ENCODE assay signal across 7 cellular contexts in genomic region chr11:65180877-65181568, GRCh38. TPM values are rescaled to one million over a fixed set of nuclear protein-coding genes. Genes with fewer than 3 reads are reported as not detected.
DNase-seq lines count a peak whose midpoint lies in the region; ATAC-seq and TF ChIP-seq lines count a peak whose summit lies in the region.

No MANE protein-coding gene starts in this region.

- H3K4me1 ChIP-seq in right lobe of liver: peaks cover 0 to 4% (median 0%) of the 10 kb centered on the region in 4 donors

- H3K27ac ChIP-seq in right lobe of liver: peak overlapping the region; percentile 63 to 87 (median 81)

- peak; percentile 82 for ATAC-seq in GM18498 (IDR thresholded peaks at IDR 0.05; ENCODE audit: unreplicated experiment)
- peak; percentile 52 for ATAC-seq in HG02973 (IDR thresholded peaks at IDR 0.05; ENCODE audit: unreplicated experiment)
- ATAC-seq in activated CD4-positive, alpha-beta T cell treated with anti-CD3 and anti-CD28 coated beads for 36 hours: peak; percentile 74
- peak; percentile 66 to 73 (median 71) for ATAC-seq in right lobe of liver

- H3K36me3 Mint-ChIP-seq in activated CD4-positive, alpha-beta T cell treated with anti-CD3 and anti-CD28 coated beads for 36 hours (ENCODE audit: low read depth): peaks cover 3% of the 10 kb centered on the region

- intact Hi-C loops in activated CD4-positive, alpha-beta T cell treated with anti-CD3 and anti-CD28 coated beads for 36 hours (cut with DNase I, micrococcal nuclease): loop anchor here (1.0 to 2.0 kb wide), 7 partner anchors 46 to 257 kb away; partner anchors contain the start of genes ARL2 (in 1 of the 2), CDCA5 (in 1 of the 2), FAU (in 1 of the 2) and MRPL49 (in 1 of the 2)
- intact Hi-C loops in right lobe of liver (cut with DNase I): loop anchor here (5.0 to 10.0 kb wide), 2 partner anchors 56 to 59 kb away; partner anchors contain the start of genes FAU (in 2 of the 2) and MRPL49 (in 2 of the 2)

- TF ChIP-seq CTCF in right lobe of liver (IDR thresholded peaks at IDR 0.05): peak; percentile 37 to 65 (median 59)

- peak; percentile 56 for TF ChIP-seq POLR2A in right lobe of liver (IDR thresholded peaks at IDR 0.05)

- peak; percentile 60 for DNase-seq in NCI-H226
- DNase-seq in activated CD4-positive, alpha-beta T cell treated with anti-CD3 and anti-CD28 coated beads for 36 hours: peak; percentile 79
- peak; percentile 45 for DNase-seq in dedifferentiated amniotic fluid mesenchymal stem cell (ENCODE audit: extremely low spot score)
- peak in 2 of 3 donors; percentile 67 for DNase-seq in right lobe of liver
- DNase-seq in stimulated activated CD8-positive, alpha-beta memory T cell treated with anti-CD3 and anti-CD28 coated beads, Interleukin-12 subunit alpha, Interleukin-12 subunit beta, amount 100 ng/mL, for 1 hour (ENCODE audit: low read depth): peak; percentile 23

- H3K27me3 ChIP-seq in right lobe of liver: no peaks in the 10 kb centered on the region

- H3K9me3 ChIP-seq in right lobe of liver: no peaks in the 10 kb centered on the region

- peak overlapping the region; percentile 80 for H3K27ac Mint-ChIP-seq in activated CD4-positive, alpha-beta T cell treated with anti-CD3 and anti-CD28 coated beads for 36 hours

- whole genome bisulfite sequencing in right lobe of liver (ENCODE audit: insufficient coverage, low coverage, low lambda C conversion rate, missing lambda C conversion rate): 0% methylated on average over 5 of the region's 60 CpGs

- H3K4me3 ChIP-seq in right lobe of liver: peak overlapping the region; percentile 60 to 94 (median 88)

- CTCF ChIA-PET in activated CD4-positive, alpha-beta T cell treated with anti-CD3 and anti-CD28 coated beads for 36 hours (lab: Charles Lee): interaction anchor here (0.7 to 2.0 kb wide), 7 partner anchors 10 to 70 kb away, joined by 3 to 8 read pairs (median 4); no protein-coding TSS in a partner anchor

- H3K36me3 ChIP-seq in right lobe of liver: peaks cover 0 to 5% (median 0%) of the 10 kb centered on the region in 4 donors

- peaks cover 14% of the 10 kb centered on the region for H3K4me1 Mint-ChIP-seq in activated CD4-positive, alpha-beta T cell treated with anti-CD3 and anti-CD28 coated beads for 36 hours

- peak overlapping the region; percentile 79 for H3K4me3 Mint-ChIP-seq in activated CD4-positive, alpha-beta T cell treated with anti-CD3 and anti-CD28 coated beads for 36 hours

- H3K27me3 Mint-ChIP-seq in activated CD4-positive, alpha-beta T cell treated with anti-CD3 and anti-CD28 coated beads for 36 hours: no peaks in the 10 kb centered on the region

- H3K9me3 Mint-ChIP-seq in activated CD4-positive, alpha-beta T cell treated with anti-CD3 and anti-CD28 coated beads for 36 hours (ENCODE audit: low read depth): no peaks in the 10 kb centered on the region

- POLR2A ChIA-PET in activated CD4-positive, alpha-beta T cell treated with anti-CD3 and anti-CD28 coated beads for 36 hours (lab: Charles Lee): interaction anchor here (0.6 to 1.6 kb wide), 3 partner anchors 46 to 71 kb away, joined by 3 to 10 read pairs (median 4); partner anchors contain the start of genes FAU and MRPL49

RNA-seq across cellular contexts. Expression of gene CAPN1, which starts 0.7 kb away (rescaled TPM):
- total RNA-seq in activated CD4-positive, alpha-beta T cell treated with anti-CD3 and anti-CD28 coated beads for 36 hours: 100 to 1,000 TPM; 103 to 125 TPM
- total RNA-seq in right lobe of liver: 100 to 1,000 TPM in 1 of 6 experiments, 10 to 100 TPM in 5; 55.7 to 124 (median 83.1) TPM

RNA-seq across cellular contexts. Expression of gene SPDYC, which starts 11.0 kb away (rescaled TPM):
- not detected for total RNA-seq in activated CD4-positive, alpha-beta T cell treated with anti-CD3 and anti-CD28 coated beads for 36 hours
- 1 to 10 TPM in 2 of 6 experiments, under 1 TPM in 2, not detected in 2; 0.49 to 1.8 (median 0.87) TPM for total RNA-seq in right lobe of liver

RNA-seq across cellular contexts. Expression of gene SYVN1, which starts 46.7 kb away (rescaled TPM):
- 10 to 100 TPM; 24.3 to 31.1 TPM for total RNA-seq in activated CD4-positive, alpha-beta T cell treated with anti-CD3 and anti-CD28 coated beads for 36 hours
- 100 to 1,000 TPM in 4 of 6 experiments, 10 to 100 TPM in 2; 73.0 to 120 (median 109) TPM for total RNA-seq in right lobe of liver

RNA-seq across cellular contexts. Expression of gene MRPL49, which starts 58.9 kb away (rescaled TPM):
- 10 to 100 TPM; 58.5 to 62.5 TPM for total RNA-seq in activated CD4-positive, alpha-beta T cell treated with anti-CD3 and anti-CD28 coated beads for 36 hours
- 10 to 100 TPM; 26.3 to 51.7 (median 28.4) TPM for total RNA-seq in right lobe of liver

RNA-seq across cellular contexts. Expression of gene FAU, which starts 59.1 kb away (rescaled TPM):
- total RNA-seq in activated CD4-positive, alpha-beta T cell treated with anti-CD3 and anti-CD28 coated beads for 36 hours: 1,000 to 10,000 TPM; 1,125 to 1,182 TPM
- total RNA-seq in right lobe of liver: 100 to 1,000 TPM; 287 to 472 (median 343) TPM

Comparison
In these comparisons a context has a peak if more than half of its experiments do, and no peak if none do; other contexts are left out.
1. Peak in every context shown above with its lines: DNase-seq, ATAC-seq, H3K4me3 ChIP-seq and H3K27ac ChIP-seq.
2. DNase-seq: peak in every context shown above with its lines; median percentile 79 in activated CD4-positive, alpha-beta T cell treated with anti-CD3 and anti-CD28 coated beads for 36 hours; 67 in right lobe of liver; 60 in NCI-H226; 45 in dedifferentiated amniotic fluid mesenchymal stem cell; 23 in stimulated activated CD8-positive, alpha-beta memory T cell treated with anti-CD3 and anti-CD28 coated beads, Interleukin-12 subunit alpha, Interleukin-12 subunit beta, amount 100 ng/mL, for 1 hour.